Comparison of ENCODE assay signal across 1 cellular context in the genomic region with DNA sequence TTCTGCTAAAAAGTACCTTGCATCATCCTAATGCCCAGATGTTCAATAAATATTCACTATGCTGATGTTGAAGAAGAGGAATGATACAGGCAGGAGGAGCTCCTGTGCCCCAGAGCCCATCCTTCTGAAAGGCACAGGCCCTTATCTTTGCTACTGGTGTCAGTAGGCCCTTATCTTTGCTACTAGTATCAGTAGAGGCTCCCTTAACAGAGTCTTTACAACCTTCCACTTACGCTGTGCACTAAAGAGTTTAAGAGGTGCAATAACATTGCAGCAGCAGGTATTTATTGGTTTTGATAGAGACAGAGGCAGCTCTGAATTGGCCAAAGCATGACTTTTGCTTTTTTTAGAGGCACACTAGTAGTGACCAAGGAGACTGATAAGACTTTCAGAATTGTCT.
TF ChIP-seq lines count a peak whose summit lies in the region.

No MANE protein-coding gene starts in this region.

TF ChIP-seq in HEK293, 187 proteins besides CTCF, POLR2A, EP300 and RAD21 (continued from another document):
- no peak for TF ChIP-seq ZNF658 (tag by site-specific recombination; IDR thresholded peaks at IDR 0.05)
- TF ChIP-seq ZNF146 (tag by site-specific recombination; IDR thresholded peaks at IDR 0.05): no peak
TF ChIP-seq in HEK293: peak in this region for 4.
